ENCODE assay signal across 1 cellular context in the genomic region with DNA sequence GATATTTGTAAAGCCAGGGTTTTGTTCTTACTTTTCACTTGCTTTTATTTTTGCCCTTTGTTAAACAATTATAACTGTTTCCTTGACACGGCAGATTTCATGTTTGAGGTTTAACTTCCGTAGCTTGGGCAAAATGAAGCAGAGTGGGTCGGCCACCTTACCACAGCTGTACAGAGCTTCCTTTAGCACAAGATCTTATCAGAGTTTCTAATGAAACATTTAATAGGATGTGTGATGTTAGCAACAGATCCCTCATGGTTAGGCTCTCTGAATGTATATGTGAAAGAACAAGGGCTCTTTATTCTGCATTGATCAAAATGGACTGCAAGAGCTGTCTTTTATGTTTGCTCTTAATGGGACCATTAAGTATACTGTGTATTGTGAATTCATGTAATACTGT.
TF ChIP-seq lines count a peak whose summit lies in the region.

No MANE protein-coding gene starts in this region.

TF ChIP-seq in SK-N-SH treated with all-trans-retinoic acid at 6 μM for 48 hours, 23 proteins besides CTCF, POLR2A, EP300 and RAD21 (continued from another document):
- TF ChIP-seq, protein P1, sequence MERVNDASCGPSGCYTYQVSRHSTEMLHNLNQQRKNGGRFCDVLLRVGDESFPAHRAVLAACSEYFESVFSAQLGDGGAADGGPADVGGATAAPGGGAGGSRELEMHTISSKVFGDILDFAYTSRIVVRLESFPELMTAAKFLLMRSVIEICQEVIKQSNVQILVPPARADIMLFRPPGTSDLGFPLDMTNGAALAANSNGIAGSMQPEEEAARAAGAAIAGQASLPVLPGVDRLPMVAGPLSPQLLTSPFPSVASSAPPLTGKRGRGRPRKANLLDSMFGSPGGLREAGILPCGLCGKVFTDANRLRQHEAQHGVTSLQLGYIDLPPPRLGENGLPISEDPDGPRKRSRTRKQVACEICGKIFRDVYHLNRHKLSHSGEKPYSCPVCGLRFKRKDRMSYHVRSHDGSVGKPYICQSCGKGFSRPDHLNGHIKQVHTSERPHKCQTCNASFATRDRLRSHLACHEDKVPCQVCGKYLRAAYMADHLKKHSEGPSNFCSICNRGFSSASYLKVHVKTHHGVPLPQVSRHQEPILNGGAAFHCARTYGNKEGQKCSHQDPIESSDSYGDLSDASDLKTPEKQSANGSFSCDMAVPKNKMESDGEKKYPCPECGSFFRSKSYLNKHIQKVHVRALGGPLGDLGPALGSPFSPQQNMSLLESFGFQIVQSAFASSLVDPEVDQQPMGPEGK (CRISPR knock-in tag; IDR thresholded peaks at IDR 0.05; ENCODE audit: borderline replicate concordance) = no peak
